In genomic region chr12:54417712-54418440, GRCh38 we compare ENCODE assay signal across 9 cellular contexts. TPM values are rescaled to one million over a fixed set of nuclear protein-coding genes. Genes with fewer than 3 reads are reported as not detected.
DNase-seq lines count a peak whose midpoint lies in the region; ATAC-seq, FAIRE-seq and TF ChIP-seq lines count a peak whose summit lies in the region.
"Had no signal": no experiment of that assay in that cellular context is flagged by ENCODE, and none has a peak within 500 bp of the region (broad histone marks: within the 10 kb centered on the region; RNA-seq: fewer than 3 reads in every experiment).

No MANE protein-coding gene starts in this region.

- H3K9me3 ChIP-seq in GM23248 (ENCODE audit: low read depth), result no peaks in the 10 kb centered on the region
- H3K9me3 ChIP-seq in psoas muscle, result no peaks in the 10 kb centered on the region

- H3K4me1 ChIP-seq in GM23248 (ENCODE audit: insufficient read depth) (peaks cover 79% of the 10 kb centered on the region), psoas muscle (peaks cover 45% of the 10 kb centered on the region)

- no peak for FAIRE-seq in GM12892 (lab: Jason Lieb, UNC)

- intact Hi-C loops in psoas muscle (cut with DNase I), result no loop called here

- 0 to 2% methylated on average over 23 to 25 of the region's 25 CpGs for WGBS in GM23248 (ENCODE audit: low coverage in 1 of 2, low lambda C conversion rate in 2 of 2, missing lambda C conversion rate in 2 of 2), 2 experiments
- WGBS in psoas muscle, 3 donors, result 17 to 24% (median 22%) methylated on average over 18 to 25 of the region's 25 CpGs

- in situ Hi-C loops in GM23248 (cut with MboI), result no loop called here

- H3K27ac ChIP-seq in GM23248 (peak overlapping the region; percentile 98), psoas muscle (peak overlapping the region; percentile 78)

- ATAC-seq in psoas muscle, result peak in 2 of 4 donors; percentile 17 to 29

- no peaks in the 10 kb centered on the region for H3K27me3 ChIP-seq in GM23248 (replicated peaks; ENCODE audit: insufficient read depth)
- peaks cover 0 to 2% (median 0%) of the 10 kb centered on the region in 3 donors for H3K27me3 ChIP-seq in psoas muscle (ENCODE audit: insufficient read depth in 3 of 3, low read length in 2 of 3)

- H3K9ac ChIP-seq in GM23248, result peak overlapping the region; percentile 98

- peaks cover 70% of the 10 kb centered on the region for H3F3A ChIP-seq in GM23248 (ENCODE audit: insufficient read depth)

- peaks cover 8% of the 10 kb centered on the region; the same call in 1 of the 2 replicates for H4K20me1 ChIP-seq in GM23248 (ENCODE audit: insufficient read depth)

- DNase-seq in GM23248 (peak; percentile 53), fibroblast of villous mesenchyme (ENCODE audit: low read depth) (no peak), psoas muscle (peak in 1 of 2 donors; percentile 55), HPDE6-E6E7 (ENCODE audit: extremely low spot score) (no peak), NCI-H128 (lab: John Stamatoyannopoulos, UW; ENCODE audit: unreplicated experiment) (no peak), nucleus accumbens (lab: John Stamatoyannopoulos, UW) (no peak), GM12892 (ENCODE audit: insufficient read length) (no peak)

- H3K4me2 ChIP-seq in GM23248 (ENCODE audit: unreplicated experiment), result peak overlapping the region; percentile 86

- H3K36me3 ChIP-seq in GM23248 (ENCODE audit: low read depth) (no peaks in the 10 kb centered on the region), psoas muscle (ENCODE audit: insufficient read depth in 1 of 2, low read depth in 1 of 2) (no peaks in the 10 kb centered on the region)

- H2AFZ ChIP-seq in GM23248, result no peak overlapping the region

- H3K9me2 ChIP-seq in GM23248 (ENCODE audit: insufficient read depth), result no peaks in the 10 kb centered on the region

- TF ChIP-seq CTCF in WI38 (IDR thresholded peaks at IDR 0.05; ENCODE audit: low read depth, low read length) (no peak), fibroblast of villous mesenchyme (IDR thresholded peaks at IDR 0.05; ENCODE audit: insufficient read depth, low read depth, low read length) (no peak), psoas muscle (IDR thresholded peaks at IDR 0.05) (no peak)

- H3K4me3 ChIP-seq in GM23248 (peak overlapping the region; percentile 97), WI38 (ENCODE audit: low read depth, low read length) (peak overlapping the region; percentile 95), fibroblast of villous mesenchyme (ENCODE audit: low read depth, low read length) (peak overlapping the region; percentile 94), psoas muscle (peak overlapping the region; percentile 83)

- peaks cover 74% of the 10 kb centered on the region for H3K79me2 ChIP-seq in GM23248 (ENCODE audit: insufficient read depth)

- TF ChIP-seq POLR2A in GM12892 (IDR thresholded peaks at IDR 0.05; ENCODE audit: low read depth, low read length), result no peak

RNA-seq across cellular contexts. Expression of gene ITGA5, which starts 1.2 kb away (rescaled TPM):
- 496 and 541 TPM in 2 replicates for total RNA-seq in GM23248 (2014; rRNA removed; shearing (Covaris generic))
- polyA plus RNA-seq in GM23248 (2016; fragmentation: Nextera tagmentation; extraction: Ambion mirVana) (402 and 416 TPM in 2 replicates), psoas muscle (100 to 1,000 TPM in 1 of 3 donors, 10 to 100 TPM in 2; 13.7 to 244 (median 39.7) TPM)
- total RNA-seq in fibroblast of villous mesenchyme (431 and 438 TPM in 2 replicates), psoas muscle (10 to 100 TPM; 24.0 to 80.3 (median 41.9) TPM)
- polyA plus RNA-seq in GM12892 (2012; ENCODE audit: missing spikeins), result 1.8 TPM

RNA-seq across cellular contexts. Expression of gene ZNF385A, which starts 33.3 kb away (rescaled TPM):
- total RNA-seq in GM23248 (2014; rRNA removed; shearing (Covaris generic)), result 1.6 and 1.8 TPM in 2 replicates
- polyA plus RNA-seq in GM23248 (2016; fragmentation: Nextera tagmentation; extraction: Ambion mirVana), result 2.9 and 3.1 TPM in 2 replicates
- 1.3 and 2.2 TPM in 2 replicates for total RNA-seq in fibroblast of villous mesenchyme
- total RNA-seq in psoas muscle, result 10 to 100 TPM; 25.5 to 85.8 (median 68.9) TPM
- polyA plus RNA-seq in psoas muscle, result 10 to 100 TPM in 2 of 3 donors, 1 to 10 TPM in 1; 4.9 to 28.0 (median 24.5) TPM
- polyA plus RNA-seq in GM12892 (2012; ENCODE audit: missing spikeins), result 1.1 TPM

RNA-seq across cellular contexts. Expression of gene GPR84, which starts 53.6 kb away (rescaled TPM):
- not detected in 2 replicates for total RNA-seq in GM23248 (2014; rRNA removed; shearing (Covaris generic))
- polyA plus RNA-seq in GM23248 (2016; fragmentation: Nextera tagmentation; extraction: Ambion mirVana), result not detected in 2 replicates
- total RNA-seq in fibroblast of villous mesenchyme, result not detected in 2 replicates
- under 1 TPM in 1 of 4 donors, not detected in 3; 0.40 TPM for total RNA-seq in psoas muscle
- polyA plus RNA-seq in psoas muscle, result under 1 TPM in 1 of 3 donors, not detected in 2; 0.16 TPM
- 1.9 TPM for polyA plus RNA-seq in GM12892 (2012; ENCODE audit: missing spikeins)
- total RNA-seq: NCI-H460 had no signal

RNA-seq across cellular contexts. Expression of gene GTSF1, which starts 55.5 kb away (rescaled TPM):
- not detected in 2 replicates for total RNA-seq in GM23248 (2014; rRNA removed; shearing (Covaris generic))
- polyA plus RNA-seq in GM23248 (2016; fragmentation: Nextera tagmentation; extraction: Ambion mirVana) (0.29 TPM in 1 of 2 replicates, not detected in the other), psoas muscle (not detected)
- total RNA-seq in fibroblast of villous mesenchyme (1.7 and 3.5 TPM in 2 replicates), psoas muscle (under 1 TPM in 1 of 4 donors, not detected in 3; 0.94 TPM)
- 119 TPM for polyA plus RNA-seq in GM12892 (2012; ENCODE audit: missing spikeins)
- total RNA-seq: NCI-H460 had no signal
